In genomic region chr1:25904942-25905679, GRCh38 we compare ENCODE assay signal across 8 cellular contexts. TPM values are rescaled to one million over a fixed set of nuclear protein-coding genes. Genes with fewer than 3 reads are reported as not detected.
DNase-seq lines count a peak whose midpoint lies in the region; ATAC-seq and TF ChIP-seq lines count a peak whose summit lies in the region.

No MANE protein-coding gene starts in this region.

- peak overlapping the region; percentile 81 to 94 for H3K27ac Mint-ChIP-seq in activated naive CD4-positive, alpha-beta T cell treated with anti-CD3 and anti-CD28 coated beads, Interleukin-2, amount 50 U/mL, for 72 hours

- H3K4me1 ChIP-seq in osteoblast (ENCODE audit: insufficient read depth, low read length) (peaks cover 23% of the 10 kb centered on the region), testis (peaks cover 14% of the 10 kb centered on the region)

- H3K4me3 ChIP-seq in osteoblast (ENCODE audit: insufficient read depth, low read length) (peak overlapping the region; percentile 75), testis (peak overlapping the region; percentile 82 to 83)

- peak overlapping the region; percentile 68 for H2AFZ ChIP-seq in osteoblast (ENCODE audit: low read length)

- WGBS in testis, 2 donors, result 1 to 3% methylated on average over 16 to 34 of the region's 34 CpGs

- TF ChIP-seq POLR2A in testis (IDR thresholded peaks at IDR 0.05), result no peak

- H3K9me3 ChIP-seq in osteoblast (ENCODE audit: low read depth, low read length) (no peaks in the 10 kb centered on the region), testis (no peaks in the 10 kb centered on the region)

- ATAC-seq in HG02610 (IDR thresholded peaks at IDR 0.05; ENCODE audit: unreplicated experiment), result peak; percentile 69
- ATAC-seq in SK-N-SH treated with all-trans-retinoic acid at 6 μM for 48 hours, result peak; percentile 90
- peak; percentile 82 to 88 for ATAC-seq in activated naive CD4-positive, alpha-beta T cell treated with anti-CD3 and anti-CD28 coated beads, Interleukin-2, amount 50 U/mL, for 72 hours

- H3K27me3 ChIP-seq in osteoblast (ENCODE audit: insufficient read depth, low read length) (no peaks in the 10 kb centered on the region), testis (no peaks in the 10 kb centered on the region)

- H3K36me3 Mint-ChIP-seq in activated naive CD4-positive, alpha-beta T cell treated with anti-CD3 and anti-CD28 coated beads, Interleukin-2, amount 50 U/mL, for 72 hours, result peaks cover 30 to 45% of the 10 kb centered on the region in 2 donors

- intact Hi-C loops in testis (cut with DNase I; ENCODE audit: low total_unique reads), result no loop called here

- H3K36me3 ChIP-seq in osteoblast (ENCODE audit: insufficient read depth, low read length) (peaks cover 31% of the 10 kb centered on the region), testis (ENCODE audit: low read depth, missing control alignments) (no peaks in the 10 kb centered on the region)

- DNase-seq in GF-D8 (lab: John Stamatoyannopoulos, UW), result peak; percentile 73
- peak; percentile 98 for DNase-seq in NCI-H1105 (lab: John Stamatoyannopoulos, UW)
- DNase-seq in activated naive CD4-positive, alpha-beta T cell treated with anti-CD3 and anti-CD28 coated beads, Interleukin-2, amount 50 U/mL, for 72 hours (ENCODE audit: low spot score in 2 of 2), result peak; percentile 90 to 93
- peak; percentile 97 for DNase-seq in glomerular visceral epithelial cell (ENCODE audit: extremely low spot score)
- peak; percentile 98 for DNase-seq in osteoblast (ENCODE audit: insufficient read length, low spot score, missing footprints)
- DNase-seq in testis, result peak; percentile 98

- no peaks in the 10 kb centered on the region for H4K20me1 ChIP-seq in osteoblast (ENCODE audit: insufficient read depth, low read length)

- no peaks in the 10 kb centered on the region for H3K9me3 Mint-ChIP-seq in activated naive CD4-positive, alpha-beta T cell treated with anti-CD3 and anti-CD28 coated beads, Interleukin-2, amount 50 U/mL, for 72 hours

- H3K79me2 ChIP-seq in osteoblast (ENCODE audit: insufficient read depth, low read length), result peaks cover 48% of the 10 kb centered on the region

- peak; percentile 20 for TF ChIP-seq CTCF in osteoblast (IDR thresholded peaks at IDR 0.05; ENCODE audit: extremely low read depth, low read depth, low read length)
- TF ChIP-seq CTCF in testis (IDR thresholded peaks at IDR 0.05), result no peak

- H3K27ac ChIP-seq in osteoblast (ENCODE audit: low read depth, low read length) (peak overlapping the region; percentile 77), testis (peak overlapping the region; percentile 48 to 91)

- H3K4me2 ChIP-seq in osteoblast (ENCODE audit: insufficient read depth, low read length), result peak overlapping the region; percentile 83

TF ChIP-seq in SK-N-SH treated with all-trans-retinoic acid at 6 μM for 48 hours, 23 proteins besides CTCF, POLR2A, EP300 and RAD21 (continues in another document):
- TF ChIP-seq CSRNP3 (CRISPR knock-in tag; IDR thresholded peaks at IDR 0.05) (no peak), CSDC2 (CRISPR knock-in tag; IDR thresholded peaks at IDR 0.05) (no peak), TSHZ2 (CRISPR knock-in tag; IDR thresholded peaks at IDR 0.05) (no peak), ZNF8 (CRISPR knock-in tag; IDR thresholded peaks at IDR 0.05) (no peak), OSR1 (CRISPR knock-in tag; IDR thresholded peaks at IDR 0.05) (no peak), RARB (CRISPR knock-in tag; IDR thresholded peaks at IDR 0.05) (no peak), CREB5 (CRISPR knock-in tag; IDR thresholded peaks at IDR 0.05; ENCODE audit: low read depth) (no peak; the same call in 1 of the 2 replicates), ZNF70 (CRISPR knock-in tag; IDR thresholded peaks at IDR 0.05) (no peak), ZC3H10 (CRISPR knock-in tag; IDR thresholded peaks at IDR 0.05) (no peak), PPARA (CRISPR knock-in tag; IDR thresholded peaks at IDR 0.05; ENCODE audit: borderline replicate concordance) (no peak), ESRRG (CRISPR knock-in tag; IDR thresholded peaks at IDR 0.05) (no peak), PATZ1 (CRISPR knock-in tag; IDR thresholded peaks at IDR 0.05; ENCODE audit: borderline replicate concordance) (no peak)

RNA-seq across cellular contexts. Expression of gene STMN1, which starts 1.1 kb away (rescaled TPM):
- 100 to 1,000 TPM; 495 to 786 TPM for total RNA-seq in activated naive CD4-positive, alpha-beta T cell treated with anti-CD3 and anti-CD28 coated beads, Interleukin-2, amount 50 U/mL, for 72 hours
- total RNA-seq in osteoblast, result 34.7 and 35.1 TPM in 2 replicates
- 100 to 1,000 TPM; 230 to 393 TPM for total RNA-seq in testis
- polyA plus RNA-seq in testis (ENCODE audit: insufficient read depth, low read depth, low replicate concordance), result 727 TPM

RNA-seq across cellular contexts. Expression of gene PAQR7, which starts 29.6 kb away (rescaled TPM):
- 1 to 10 TPM; 4.7 to 9.8 TPM for total RNA-seq in activated naive CD4-positive, alpha-beta T cell treated with anti-CD3 and anti-CD28 coated beads, Interleukin-2, amount 50 U/mL, for 72 hours
- total RNA-seq in osteoblast (9.8 and 11.2 TPM in 2 replicates), testis (10 to 100 TPM; 92.4 to 94.8 TPM)
- 89.3 TPM for polyA plus RNA-seq in testis (ENCODE audit: insufficient read depth, low read depth, low replicate concordance)

RNA-seq across cellular contexts. Expression of gene AUNIP, which starts 45.9 kb away (rescaled TPM):
- 10 to 100 TPM in 1 of 2 donors, 1 to 10 TPM in 1; 8.6 to 10.6 TPM for total RNA-seq in activated naive CD4-positive, alpha-beta T cell treated with anti-CD3 and anti-CD28 coated beads, Interleukin-2, amount 50 U/mL, for 72 hours
- total RNA-seq in osteoblast (0.72 and 0.88 TPM in 2 replicates), testis (10 to 100 TPM; 14.1 to 22.5 TPM)
- polyA plus RNA-seq in testis (ENCODE audit: insufficient read depth, low read depth, low replicate concordance), result 28.5 TPM

Comparison
In these comparisons a context has a peak if more than half of its experiments do, and no peak if none do; other contexts are left out.
1. Peak in every context shown above with its lines: DNase-seq, ATAC-seq, H3K4me3 ChIP-seq and H3K27ac ChIP-seq.